8 cellular contexts compared by ENCODE assay signal in the genomic region with DNA sequence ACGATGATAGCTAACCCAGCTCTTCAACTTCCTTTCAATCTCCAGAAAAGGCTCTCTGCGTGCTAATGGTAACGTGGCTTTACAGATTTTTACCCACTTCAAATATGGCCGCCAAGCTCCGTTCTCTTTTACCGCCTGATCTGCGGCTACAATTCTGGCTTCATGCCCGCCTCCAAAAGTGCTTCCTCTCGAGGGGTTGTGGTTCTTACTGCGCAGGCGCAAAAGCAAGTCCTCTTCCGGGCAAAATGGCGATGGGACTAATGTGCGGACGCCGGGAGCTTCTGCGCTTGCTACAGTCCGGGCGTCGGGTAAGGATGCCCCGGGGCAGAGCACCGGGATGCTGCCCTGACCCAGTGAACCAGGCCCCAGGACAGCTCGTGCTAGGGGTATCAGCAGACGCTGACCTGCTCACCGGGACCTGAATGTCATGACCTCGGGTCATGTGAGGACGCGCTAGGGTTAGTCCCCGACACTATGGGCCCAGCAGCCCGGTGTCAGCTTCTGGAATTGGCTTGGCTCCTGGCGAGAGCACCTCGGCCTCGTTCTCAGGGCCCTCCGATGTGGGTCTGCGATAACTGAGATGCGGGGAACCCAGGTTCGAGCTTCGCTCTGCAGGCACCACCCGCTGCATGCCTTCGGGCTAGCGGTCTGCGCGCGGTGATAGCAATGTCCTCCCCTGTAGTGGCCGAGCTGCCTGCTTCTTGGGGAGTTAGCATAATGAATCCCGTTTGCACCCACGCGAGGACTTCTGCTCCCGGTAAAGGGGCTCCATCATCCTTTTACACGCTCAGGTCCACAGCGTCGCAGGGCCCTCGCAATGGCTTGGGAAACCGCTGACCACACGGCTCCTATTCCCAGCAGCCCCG. TPM values are rescaled to one million over a fixed set of nuclear protein-coding genes. Genes with fewer than 3 reads are reported as not detected.
DNase-seq lines count a peak whose midpoint lies in the region; TF ChIP-seq lines count a peak whose summit lies in the region.

A gene (plus strand): TSS at position 232 of the 866 bp plus-strand sequence. CDS start 14 bp downstream, at position 246.

- peaks cover 70% of the 10 kb centered on the region for H3K79me2 ChIP-seq in DOHH2 (ENCODE audit: control insufficient read depth, low read length)

- peak within 1 kb of the TSS; percentile 84 to 91 (median 91) for H3K4me3 Mint-ChIP-seq in nephron
- peak within 1 kb of the TSS; percentile 89 for H3K4me3 Mint-ChIP-seq in stimulated activated naive CD8-positive, alpha-beta T cell treated with anti-CD3 and anti-CD28 coated beads, Interleukin-15, Interleukin-2, amounts not matched to agents 100 ng/mL and 50 ng/mL, for 24 hours

- TF ChIP-seq CTCF in DOHH2 (IDR thresholded peaks at IDR 0.05; ENCODE audit: low read depth, low read length, poor library complexity, severe bottlenecking) (no peak), fibroblast of the aortic adventitia (IDR thresholded peaks at IDR 0.05; ENCODE audit: insufficient read depth, low read length) (no peak), nephron (IDR thresholded peaks at IDR 0.05; ENCODE audit: unreplicated experiment in 3 of 3) (no peak)

- peak within 1 kb of the TSS; percentile 71 for H3K27ac ChIP-seq in DOHH2 (ENCODE audit: low read depth, low read length)

- H4K20me1 ChIP-seq in DOHH2 (ENCODE audit: control insufficient read depth, insufficient read depth, low read depth, low read length) = no peaks in the 10 kb centered on the region

- peaks cover 63% of the 10 kb centered on the region for H3K36me3 ChIP-seq in DOHH2 (ENCODE audit: control insufficient read depth, low read length)

- peaks cover 14% of the 10 kb centered on the region; the same call in 1 of the 2 replicates for H3F3A ChIP-seq in DOHH2 (ENCODE audit: control insufficient read depth, insufficient read depth)

- peak within 1 kb of the TSS; percentile 88 for H3K4me3 ChIP-seq in DOHH2 (ENCODE audit: low read length)
- peak within 1 kb of the TSS; percentile 98 for H3K4me3 ChIP-seq in fibroblast of the aortic adventitia (ENCODE audit: low read depth, low read length)

- no peaks in the 10 kb centered on the region for H3K9me2 ChIP-seq in DOHH2 (replicated peaks; ENCODE audit: control insufficient read depth, low read length)

- DNase-seq in GOT3 (lab: John Stamatoyannopoulos, UW) = peak; percentile 64
- peak; percentile 98 for DNase-seq in M059J (ENCODE audit: low read depth)
- peak; percentile 98 to 99 for DNase-seq in SHP77 (lab: John Stamatoyannopoulos, UW)
- peak; percentile 90 for DNase-seq in activated effector memory CD4-positive, alpha-beta T cell treated with Interleukin-2 at 50 U/mL for 16 hours
- peak; percentile 99 for DNase-seq in fibroblast of the aortic adventitia (ENCODE audit: low read depth)

- H3K4me1 ChIP-seq in DOHH2 (ENCODE audit: control insufficient read depth, low read length) = peaks cover 58% of the 10 kb centered on the region

- peak within 1 kb of the TSS; percentile 97 to 98 (median 98) for H3K27ac Mint-ChIP-seq in nephron
- H3K27ac Mint-ChIP-seq in stimulated activated naive CD8-positive, alpha-beta T cell treated with anti-CD3 and anti-CD28 coated beads, Interleukin-15, Interleukin-2, amounts not matched to agents 100 ng/mL and 50 ng/mL, for 24 hours = peak within 1 kb of the TSS; percentile 90

- H3K4me1 Mint-ChIP-seq in nephron = peaks cover 32% of the 10 kb centered on the region
- H3K4me1 Mint-ChIP-seq in stimulated activated naive CD8-positive, alpha-beta T cell treated with anti-CD3 and anti-CD28 coated beads, Interleukin-15, Interleukin-2, amounts not matched to agents 100 ng/mL and 50 ng/mL, for 24 hours (ENCODE audit: low read depth) = peaks cover 36% of the 10 kb centered on the region

- peak within 1 kb of the TSS; percentile 83 for H3K4me2 ChIP-seq in DOHH2 (ENCODE audit: low read length)

- H3K27me3 Mint-ChIP-seq in nephron (ENCODE audit: low read depth) = no peaks in the 10 kb centered on the region
- H3K27me3 Mint-ChIP-seq in stimulated activated naive CD8-positive, alpha-beta T cell treated with anti-CD3 and anti-CD28 coated beads, Interleukin-15, Interleukin-2, amounts not matched to agents 100 ng/mL and 50 ng/mL, for 24 hours = no peaks in the 10 kb centered on the region

- peaks cover 56% of the 10 kb centered on the region for H3K36me3 Mint-ChIP-seq in nephron (ENCODE audit: low read depth)
- peaks cover 70% of the 10 kb centered on the region for H3K36me3 Mint-ChIP-seq in stimulated activated naive CD8-positive, alpha-beta T cell treated with anti-CD3 and anti-CD28 coated beads, Interleukin-15, Interleukin-2, amounts not matched to agents 100 ng/mL and 50 ng/mL, for 24 hours (ENCODE audit: low read depth)

- H3K27me3 ChIP-seq in DOHH2 (ENCODE audit: control insufficient read depth, low read length) = no peaks in the 10 kb centered on the region

- no peaks in the 10 kb centered on the region for H3K9me3 ChIP-seq in DOHH2 (ENCODE audit: control insufficient read depth, insufficient read depth, low read length)

- peaks cover 21% of the 10 kb centered on the region for H3K9me3 Mint-ChIP-seq in nephron
- peaks cover 10% of the 10 kb centered on the region for H3K9me3 Mint-ChIP-seq in stimulated activated naive CD8-positive, alpha-beta T cell treated with anti-CD3 and anti-CD28 coated beads, Interleukin-15, Interleukin-2, amounts not matched to agents 100 ng/mL and 50 ng/mL, for 24 hours

RNA-seq across cellular contexts. Expression of the gene that starts here (rescaled TPM):
- 77.4 and 89.0 TPM in 2 replicates for total RNA-seq in M059J (2014; rRNA removed; shearing (Covaris generic))
- 50.9 and 66.4 TPM in 2 replicates for total RNA-seq in fibroblast of the aortic adventitia (ENCODE audit: low replicate concordance)

Comparison
In these comparisons a context has a peak if more than half of its experiments do, and no peak if none do; other contexts are left out.
1. Peak in every context shown above with its lines: DNase-seq, H3K4me3 ChIP-seq and H3K27ac ChIP-seq.